8 cellular contexts compared by ENCODE assay signal in the genomic region with DNA sequence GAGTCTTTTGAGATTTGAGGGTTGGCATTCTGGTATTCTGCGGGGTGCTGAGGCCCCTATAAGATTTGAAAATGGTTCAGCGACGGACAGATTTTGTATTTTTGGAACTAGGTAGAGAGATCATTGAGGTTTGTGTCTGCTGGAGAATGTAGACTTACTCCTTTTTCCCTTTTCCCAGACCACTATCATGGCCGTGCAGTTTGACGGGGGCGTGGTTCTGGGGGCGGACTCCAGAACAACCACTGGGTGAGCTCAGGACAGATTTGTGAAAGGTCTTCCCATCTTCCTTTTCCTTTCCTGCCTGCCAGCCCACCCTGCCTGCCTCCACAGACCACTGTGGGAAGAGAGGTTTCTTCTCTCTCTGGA. TPM values are rescaled to one million over a fixed set of nuclear protein-coding genes. Genes with fewer than 3 reads are reported as not detected.
DNase-seq lines count a peak whose midpoint lies in the region; ATAC-seq and TF ChIP-seq lines count a peak whose summit lies in the region.

No MANE protein-coding gene starts in this region.

- H3K27me3 ChIP-seq in HUES6 (ENCODE audit: control insufficient read depth, insufficient read depth, low read length) (0 out of 2 replicates have a peak, but pooled peaks cover 3% of the 10 kb centered on the region), neuronal stem cell (ENCODE audit: control insufficient read depth in 3 of 3, insufficient read depth in 3 of 3, low read depth in 1 of 3, low read length in 3 of 3) (no peaks in the 10 kb centered on the region)

- H2BK5ac ChIP-seq in neuronal stem cell (ENCODE audit: low read length): no peak overlapping the region

- no peaks in the 10 kb centered on the region for H3K4me1 ChIP-seq in HUES6 (ENCODE audit: control insufficient read depth, insufficient read depth, low read length)
- H3K4me1 ChIP-seq in neuronal stem cell (ENCODE audit: control insufficient read depth in 2 of 2, insufficient read depth in 1 of 2, low read depth in 1 of 2, low read length in 2 of 2): peaks cover 4 to 6% of the 10 kb centered on the region in 2 donors

- peaks cover 20% of the 10 kb centered on the region for H3K36me3 ChIP-seq in HUES6 (ENCODE audit: control insufficient read depth, insufficient read depth, low read length)
- H3K36me3 ChIP-seq in neuronal stem cell (replicated peaks in 1 of 2; ENCODE audit: control insufficient read depth in 2 of 2, insufficient read depth in 2 of 2, low read length in 2 of 2): peaks cover 18 to 26% of the 10 kb centered on the region in 2 donors

- H2BK120ac ChIP-seq in neuronal stem cell (ENCODE audit: low read depth, low read length): no peak overlapping the region

- POLR2A ChIA-PET in activated CD4-positive, alpha-beta memory T cell treated with anti-CD3 and anti-CD28 coated beads for 36 hours (lab: Charles Lee): interaction anchor here (0.9 to 1.7 kb wide), 4 partner anchors 10 to 86 kb away, joined by 3 to 6 read pairs (median 4); a partner anchor contains a TSS

- H2BK15ac ChIP-seq in neuronal stem cell (ENCODE audit: low read length): no peak overlapping the region

- H3K9me3 Mint-ChIP-seq in Calu3 (ENCODE audit: low read depth, unreplicated experiment): no peaks in the 10 kb centered on the region
- no peaks in the 10 kb centered on the region for H3K9me3 Mint-ChIP-seq in activated CD4-positive, alpha-beta memory T cell treated with anti-CD3 and anti-CD28 coated beads for 36 hours

- no peak overlapping the region for H4K8ac ChIP-seq in neuronal stem cell (ENCODE audit: low read depth, low read length)

- BruUV-seq in Calu3 (replicated peaks; lab: Mats Ljungman, UMichigan): no TSS peak

- no peaks in the 10 kb centered on the region for H3K4me1 Mint-ChIP-seq in Calu3 (ENCODE audit: low read depth, unreplicated experiment)
- H3K4me1 Mint-ChIP-seq in activated CD4-positive, alpha-beta memory T cell treated with anti-CD3 and anti-CD28 coated beads for 36 hours (ENCODE audit: low read depth): peaks cover 18% of the 10 kb centered on the region

- H3K9ac ChIP-seq in HUES6 (ENCODE audit: low read length) (peak overlapping the region; percentile 95), neuronal stem cell (ENCODE audit: low read depth, low read length, poor library complexity) (peak overlapping the region; percentile 89)

- H3K79me1 ChIP-seq in neuronal stem cell (ENCODE audit: low read depth, low read length): peaks cover 13% of the 10 kb centered on the region

- H4K91ac ChIP-seq in neuronal stem cell (ENCODE audit: low read depth, low read length, poor library complexity): no peak overlapping the region

- no peak for TF ChIP-seq CTCF in Calu3 (IDR thresholded peaks at IDR 0.05; ENCODE audit: unreplicated experiment)

- no peak overlapping the region for H3K4ac ChIP-seq in neuronal stem cell (ENCODE audit: low read length)

- no peak overlapping the region for H3K23ac ChIP-seq in neuronal stem cell (ENCODE audit: low read depth, low read length, poor library complexity)

- H3K14ac ChIP-seq in neuronal stem cell (ENCODE audit: low read length): no peak overlapping the region

- no peak for ATAC-seq in HG02798 (IDR thresholded peaks at IDR 0.05; ENCODE audit: poor library complexity, unreplicated experiment)

- H3K9me3 ChIP-seq in HUES6 (ENCODE audit: control insufficient read depth, insufficient read depth, low read depth, low read length) (no peaks in the 10 kb centered on the region), neuronal stem cell (replicated peaks in 1 of 2; ENCODE audit: control insufficient read depth in 2 of 2, insufficient read depth in 1 of 2, low read depth in 1 of 2, low read length in 2 of 2) (no peaks in the 10 kb centered on the region)

- H3K36me3 Mint-ChIP-seq in Calu3 (ENCODE audit: insufficient read depth, unreplicated experiment): peaks cover 13% of the 10 kb centered on the region
- H3K36me3 Mint-ChIP-seq in activated CD4-positive, alpha-beta memory T cell treated with anti-CD3 and anti-CD28 coated beads for 36 hours: peaks cover 12% of the 10 kb centered on the region

- peak overlapping the region; percentile 78 for H2AFZ ChIP-seq in neuronal stem cell (ENCODE audit: low read length)

- H3K4me2 ChIP-seq in neuronal stem cell (ENCODE audit: insufficient read depth, low read length, poor library complexity, severe bottlenecking): peak overlapping the region; percentile 71

- intact Hi-C loops in Calu3 (cut with micrococcal nuclease; ENCODE audit: unreplicated experiment): loop anchor here (5.0 kb wide), 1 partner anchor 84 kb away; a partner anchor contains a TSS
- intact Hi-C loops in activated CD4-positive, alpha-beta memory T cell treated with anti-CD3 and anti-CD28 coated beads for 36 hours (cut with micrococcal nuclease): loop anchor here (1.0 to 2.0 kb wide), 3 partner anchors 11 to 86 kb away; a partner anchor contains a TSS

- CTCF ChIA-PET in Calu3 (lab: Charles Lee): interaction anchor here (1.0 to 1.1 kb wide), 3 partner anchors 11 to 87 kb away, joined by 3 read pairs; a partner anchor contains a TSS
- CTCF ChIA-PET in activated CD4-positive, alpha-beta memory T cell treated with anti-CD3 and anti-CD28 coated beads for 36 hours (lab: Charles Lee): interaction anchor here (0.9 to 1.1 kb wide), 3 partner anchors 10 to 230 kb away, joined by 4 to 6 read pairs (median 4); a partner anchor contains a TSS

- H3K27ac Mint-ChIP-seq in Calu3 (ENCODE audit: unreplicated experiment): peak overlapping the region; percentile 75
- peak overlapping the region; percentile 92 for H3K27ac Mint-ChIP-seq in activated CD4-positive, alpha-beta memory T cell treated with anti-CD3 and anti-CD28 coated beads for 36 hours

- no CpG with 5 or more reads among the region's 7 CpGs for WGBS in neuronal stem cell (ENCODE audit: extremely low coverage in 2 of 2, insufficient read length in 2 of 2, insufficient replicate concordance in 1 of 2), 2 donors

- H3K27me3 Mint-ChIP-seq in Calu3 (ENCODE audit: unreplicated experiment): no peaks in the 10 kb centered on the region
- H3K27me3 Mint-ChIP-seq in activated CD4-positive, alpha-beta memory T cell treated with anti-CD3 and anti-CD28 coated beads for 36 hours: no peaks in the 10 kb centered on the region

- peak; percentile 49 for DNase-seq in Calu3
- peak; percentile 44 for DNase-seq in activated CD4-positive, alpha-beta memory T cell treated with anti-CD3 and anti-CD28 coated beads for 36 hours
- DNase-seq in fibroblast of peridontal ligament (ENCODE audit: extremely low read depth): peak; percentile 36
- no peak for DNase-seq in neuronal stem cell (ENCODE audit: low spot score)
- no peak for DNase-seq in NK-92 (lab: John Stamatoyannopoulos, UW; ENCODE audit: unreplicated experiment)
- no peak for DNase-seq in activated gamma-delta T cell treated with Interleukin-2 at 50 U/mL for 16 hours

- H3K4me3 ChIP-seq in HUES6 (ENCODE audit: low read depth, low read length) (peak overlapping the region; percentile 96), neuronal stem cell (ENCODE audit: low read length in 2 of 2) (peak overlapping the region; percentile 88 to 92)

- H2AK5ac ChIP-seq in neuronal stem cell (ENCODE audit: low read depth, low read length): no peak overlapping the region

- no peak overlapping the region for H3K18ac ChIP-seq in neuronal stem cell (ENCODE audit: low read length)

- peak overlapping the region; percentile 69 for H3K27ac ChIP-seq in HUES6 (ENCODE audit: low read depth, low read length)
- peak overlapping the region; percentile 38 for H3K27ac ChIP-seq in neuronal stem cell (replicated peaks; ENCODE audit: low read length)

- H2BK12ac ChIP-seq in neuronal stem cell (ENCODE audit: low read length): no peak overlapping the region

- peak overlapping the region; percentile 87 for H3K4me3 Mint-ChIP-seq in Calu3 (ENCODE audit: low read depth, unreplicated experiment)
- peak overlapping the region; percentile 99 for H3K4me3 Mint-ChIP-seq in activated CD4-positive, alpha-beta memory T cell treated with anti-CD3 and anti-CD28 coated beads for 36 hours

RNA-seq across cellular contexts. Expression of a gene that starts 0.6 kb away (rescaled TPM):
- 121 and 132 TPM in 2 replicates for total RNA-seq in Calu3 (2022)
- 100 to 1,000 TPM; 165 to 177 TPM for total RNA-seq in activated CD4-positive, alpha-beta memory T cell treated with anti-CD3 and anti-CD28 coated beads for 36 hours
- 230 TPM for polyA plus RNA-seq in neuronal stem cell (2013, experiment 1 of 2)
- polyA plus RNA-seq in neuronal stem cell (2013, experiment 2 of 2): 230 TPM

RNA-seq across cellular contexts. Expression of a gene that starts 7.8 kb away (rescaled TPM):
- 0.71 and 0.76 TPM in 2 replicates for total RNA-seq in Calu3 (2022)
- not detected for total RNA-seq in activated CD4-positive, alpha-beta memory T cell treated with anti-CD3 and anti-CD28 coated beads for 36 hours
- polyA plus RNA-seq in neuronal stem cell (2013, experiment 1 of 2): 0.07 TPM
- not detected for polyA plus RNA-seq in neuronal stem cell (2013, experiment 2 of 2)

RNA-seq across cellular contexts. Expression of a gene that starts 10.4 kb away (rescaled TPM):
- total RNA-seq in Calu3 (2022): 0.59 TPM in 1 of 2 replicates, not detected in the other
- not detected for total RNA-seq in activated CD4-positive, alpha-beta memory T cell treated with anti-CD3 and anti-CD28 coated beads for 36 hours
- polyA plus RNA-seq in neuronal stem cell (2013, experiment 1 of 2): 0.74 TPM
- polyA plus RNA-seq in neuronal stem cell (2013, experiment 2 of 2): 0.64 TPM

RNA-seq across cellular contexts. Expression of a gene that starts 10.4 kb away (rescaled TPM):
- total RNA-seq in Calu3 (2022): 11.0 and 13.0 TPM in 2 replicates
- total RNA-seq in activated CD4-positive, alpha-beta memory T cell treated with anti-CD3 and anti-CD28 coated beads for 36 hours: 10 to 100 TPM; 15.8 to 19.3 TPM
- polyA plus RNA-seq in neuronal stem cell (2013, experiment 1 of 2): 19.1 TPM
- 17.9 TPM for polyA plus RNA-seq in neuronal stem cell (2013, experiment 2 of 2)

Comparison
In these comparisons a context has a peak if more than half of its experiments do, and no peak if none do; other contexts are left out.
1. DNase-seq: peak in Calu3 (single experiment), activated CD4-positive, alpha-beta memory T cell treated with anti-CD3 and anti-CD28 coated beads for 36 hours (single experiment) and fibroblast of peridontal ligament (single experiment); none in neuronal stem cell (single experiment), NK-92 (single experiment) and activated gamma-delta T cell treated with Interleukin-2 at 50 U/mL for 16 hours (single experiment).